In genomic region chr20:7980332-7981046, GRCh38 we compare ENCODE assay signal across 8 cellular contexts. TPM values are rescaled to one million over a fixed set of nuclear protein-coding genes. Genes with fewer than 3 reads are reported as not detected.
A peak's percentile ranks its signal among the peaks of the same experiment; 100 is the strongest.
DNase-seq lines count a peak whose midpoint lies in the region; ATAC-seq, FAIRE-seq and TF ChIP-seq lines count a peak whose summit lies in the region.

No MANE protein-coding gene starts in this region.

- peak; percentile 38 for FAIRE-seq in H54 (lab: Jason Lieb, UNC)

- no peaks in the 10 kb centered on the region for H3K27me3 ChIP-seq in adrenal gland
- no peaks in the 10 kb centered on the region for H3K27me3 ChIP-seq in upper lobe of left lung

- peak; percentile 17 for DNase-seq in stimulated activated CD4-positive, alpha-beta T cell treated with anti-CD3 and anti-CD28 coated beads, Interleukin-15, amount 100 ng/mL, for 24 hours
- no peak for DNase-seq in stimulated activated CD4-positive, alpha-beta T cell treated with anti-CD3 and anti-CD28 coated beads, Interleukin-4, amount 100 ng/mL, for 24 hours
- DNase-seq in H54 (ENCODE audit: insufficient read length, low spot score) (no peak), NAMALWA (ENCODE audit: low spot score) (peak; percentile 53), adrenal gland (peak in 4 of 7 donors; percentile 14 to 26 (median 24)), inferior parietal cortex (ENCODE audit: extremely low spot score) (peak; percentile 48), stromal cell of bone marrow (ENCODE audit: low read depth) (peak; percentile 27), upper lobe of left lung (no peak)

- no peak for ATAC-seq in upper lobe of left lung (ENCODE audit: low FRiP score in 2 of 2)

- peak; percentile 14 to 54 (median 38) for TF ChIP-seq CTCF in adrenal gland (IDR thresholded peaks at IDR 0.05)
- TF ChIP-seq CTCF in upper lobe of left lung (IDR thresholded peaks at IDR 0.05) = peak in 3 of 6 experiments; percentile 15 to 25 (median 18)

- H3K36me3 ChIP-seq in adrenal gland (replicated peaks in 1 of 2) (peaks cover 0 to 15% of the 10 kb centered on the region in 2 donors), upper lobe of left lung (peaks cover 0 to 41% (median 14%) of the 10 kb centered on the region in 4 donors)

- H3K27ac ChIP-seq in adrenal gland (no peak overlapping the region), upper lobe of left lung (no peak overlapping the region)

- intact Hi-C loops in adrenal gland (cut with DNase I) = no loop called here

- TF ChIP-seq POLR2A in H54 (IDR thresholded peaks at IDR 0.05; ENCODE audit: low read depth, low read length) = no peak
- TF ChIP-seq POLR2A in adrenal gland (IDR thresholded peaks at IDR 0.05) = no peak
- TF ChIP-seq POLR2A in upper lobe of left lung (IDR thresholded peaks at IDR 0.05) = no peak

- H3K4me3 ChIP-seq in adrenal gland = no peak overlapping the region
- no peak overlapping the region for H3K4me3 ChIP-seq in upper lobe of left lung

- WGBS in adrenal gland, 4 donors = 65 to 67% (median 66%) methylated on average over 10 of the region's 10 CpGs
- WGBS in upper lobe of left lung, 2 donors = 62 to 63% methylated on average over 10 of the region's 10 CpGs

- no peak for TF ChIP-seq EP300 in upper lobe of left lung (IDR thresholded peaks at IDR 0.05)

- H3K4me1 ChIP-seq in adrenal gland (replicated peaks in 1 of 2) = no peaks in the 10 kb centered on the region
- H3K4me1 ChIP-seq in upper lobe of left lung = no peaks in the 10 kb centered on the region

- H3K9me3 ChIP-seq in adrenal gland (replicated peaks in 1 of 3) = no peaks in the 10 kb centered on the region
- H3K9me3 ChIP-seq in upper lobe of left lung = no peaks in the 10 kb centered on the region

RNA-seq across cellular contexts. Expression of gene TMX4, which starts 39.1 kb away (rescaled TPM):
- total RNA-seq in adrenal gland (10 to 100 TPM; 30.7 to 89.8 (median 52.6) TPM), upper lobe of left lung (10 to 100 TPM; 12.4 to 50.5 (median 31.5) TPM)
- polyA plus RNA-seq in adrenal gland = 10 to 100 TPM; 10.1 to 58.2 (median 22.3) TPM

RNA-seq across cellular contexts. Expression of gene HAO1, which starts 40.2 kb away (rescaled TPM):
- total RNA-seq in adrenal gland (not detected), upper lobe of left lung (under 1 TPM in 1 of 6 donors, not detected in 5; 0.13 TPM)
- polyA plus RNA-seq in adrenal gland = under 1 TPM in 1 of 3 donors, not detected in 2; 0.07 TPM

Comparison
In these comparisons a context has a peak if more than half of its experiments do, and no peak if none do; other contexts are left out.
1. DNase-seq: peak in stimulated activated CD4-positive, alpha-beta T cell treated with anti-CD3 and anti-CD28 coated beads, Interleukin-15, amount 100 ng/mL, for 24 hours (single experiment), NAMALWA (single experiment), adrenal gland (4 of 7), inferior parietal cortex (single experiment) and stromal cell of bone marrow (single experiment); none in stimulated activated CD4-positive, alpha-beta T cell treated with anti-CD3 and anti-CD28 coated beads, Interleukin-4, amount 100 ng/mL, for 24 hours (single experiment), H54 (single experiment) and upper lobe of left lung (0 of 2).